In genomic region chr2:206250041-206250897, GRCh38 we compare ENCODE assay signal across 1 cellular context.
TF ChIP-seq lines count a peak whose summit lies in the region.

No MANE protein-coding gene starts in this region.

TF ChIP-seq in K562, 482 proteins besides CTCF, POLR2A, EP300 and RAD21 (continued from another document):
- TF ChIP-seq, protein P1, sequence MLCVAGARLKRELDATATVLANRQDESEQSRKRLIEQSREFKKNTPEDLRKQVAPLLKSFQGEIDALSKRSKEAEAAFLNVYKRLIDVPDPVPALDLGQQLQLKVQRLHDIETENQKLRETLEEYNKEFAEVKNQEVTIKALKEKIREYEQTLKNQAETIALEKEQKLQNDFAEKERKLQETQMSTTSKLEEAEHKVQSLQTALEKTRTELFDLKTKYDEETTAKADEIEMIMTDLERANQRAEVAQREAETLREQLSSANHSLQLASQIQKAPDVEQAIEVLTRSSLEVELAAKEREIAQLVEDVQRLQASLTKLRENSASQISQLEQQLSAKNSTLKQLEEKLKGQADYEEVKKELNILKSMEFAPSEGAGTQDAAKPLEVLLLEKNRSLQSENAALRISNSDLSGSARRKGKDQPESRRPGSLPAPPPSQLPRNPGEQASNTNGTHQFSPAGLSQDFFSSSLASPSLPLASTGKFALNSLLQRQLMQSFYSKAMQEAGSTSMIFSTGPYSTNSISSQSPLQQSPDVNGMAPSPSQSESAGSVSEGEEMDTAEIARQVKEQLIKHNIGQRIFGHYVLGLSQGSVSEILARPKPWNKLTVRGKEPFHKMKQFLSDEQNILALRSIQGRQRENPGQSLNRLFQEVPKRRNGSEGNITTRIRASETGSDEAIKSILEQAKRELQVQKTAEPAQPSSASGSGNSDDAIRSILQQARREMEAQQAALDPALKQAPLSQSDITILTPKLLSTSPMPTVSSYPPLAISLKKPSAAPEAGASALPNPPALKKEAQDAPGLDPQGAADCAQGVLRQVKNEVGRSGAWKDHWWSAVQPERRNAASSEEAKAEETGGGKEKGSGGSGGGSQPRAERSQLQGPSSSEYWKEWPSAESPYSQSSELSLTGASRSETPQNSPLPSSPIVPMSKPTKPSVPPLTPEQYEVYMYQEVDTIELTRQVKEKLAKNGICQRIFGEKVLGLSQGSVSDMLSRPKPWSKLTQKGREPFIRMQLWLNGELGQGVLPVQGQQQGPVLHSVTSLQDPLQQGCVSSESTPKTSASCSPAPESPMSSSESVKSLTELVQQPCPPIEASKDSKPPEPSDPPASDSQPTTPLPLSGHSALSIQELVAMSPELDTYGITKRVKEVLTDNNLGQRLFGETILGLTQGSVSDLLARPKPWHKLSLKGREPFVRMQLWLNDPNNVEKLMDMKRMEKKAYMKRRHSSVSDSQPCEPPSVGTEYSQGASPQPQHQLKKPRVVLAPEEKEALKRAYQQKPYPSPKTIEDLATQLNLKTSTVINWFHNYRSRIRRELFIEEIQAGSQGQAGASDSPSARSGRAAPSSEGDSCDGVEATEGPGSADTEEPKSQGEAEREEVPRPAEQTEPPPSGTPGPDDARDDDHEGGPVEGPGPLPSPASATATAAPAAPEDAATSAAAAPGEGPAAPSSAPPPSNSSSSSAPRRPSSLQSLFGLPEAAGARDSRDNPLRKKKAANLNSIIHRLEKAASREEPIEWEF (CRISPR knock-in tag; IDR thresholded peaks at IDR 0.05) = no peak
- TF ChIP-seq SMAD1 (IDR thresholded peaks at IDR 0.05; ENCODE audit: low read depth, low read length, partially characterized antibody) (no peak), BMI1 (IDR thresholded peaks at IDR 0.05; ENCODE audit: low read length) (no peak), TAF15 (IDR thresholded peaks at IDR 0.05; ENCODE audit: low read depth, low read length) (no peak), DACH1 (IDR thresholded peaks at IDR 0.05; ENCODE audit: partially characterized antibody) (no peak)
- TF ChIP-seq, protein P2, sequence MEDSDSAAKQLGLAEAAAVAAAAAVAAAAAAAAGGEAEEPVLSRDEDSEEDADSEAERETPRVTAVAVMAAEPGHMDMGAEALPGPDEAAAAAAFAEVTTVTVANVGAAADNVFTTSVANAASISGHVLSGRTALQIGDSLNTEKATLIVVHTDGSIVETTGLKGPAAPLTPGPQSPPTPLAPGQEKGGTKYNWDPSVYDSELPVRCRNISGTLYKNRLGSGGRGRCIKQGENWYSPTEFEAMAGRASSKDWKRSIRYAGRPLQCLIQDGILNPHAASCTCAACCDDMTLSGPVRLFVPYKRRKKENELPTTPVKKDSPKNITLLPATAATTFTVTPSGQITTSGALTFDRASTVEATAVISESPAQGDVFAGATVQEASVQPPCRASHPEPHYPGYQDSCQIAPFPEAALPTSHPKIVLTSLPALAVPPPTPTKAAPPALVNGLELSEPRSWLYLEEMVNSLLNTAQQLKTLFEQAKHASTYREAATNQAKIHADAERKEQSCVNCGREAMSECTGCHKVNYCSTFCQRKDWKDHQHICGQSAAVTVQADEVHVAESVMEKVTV (CRISPR knock-in tag; IDR thresholded peaks at IDR 0.05) = no peak
